In genomic region chr1:231418101-231418740, GRCh38 we compare ENCODE assay signal across 9 cellular contexts. TPM values are rescaled to one million over a fixed set of nuclear protein-coding genes. Genes with fewer than 3 reads are reported as not detected.
DNase-seq lines count a peak whose midpoint lies in the region; ATAC-seq and TF ChIP-seq lines count a peak whose summit lies in the region.
"Had no signal": no experiment of that assay in that cellular context is flagged by ENCODE, and none has a peak within 500 bp of the region (broad histone marks: within the 10 kb centered on the region; RNA-seq: fewer than 3 reads in every experiment).

No MANE protein-coding gene starts in this region.

- intact Hi-C loops in Right ventricle myocardium superior (cut with DNase I) = no loop called here

- no peak overlapping the region for H2BK120ac ChIP-seq in mesenchymal stem cell (ENCODE audit: low read depth, low read length)

- H2AK5ac ChIP-seq in mesenchymal stem cell (ENCODE audit: low read length, severe bottlenecking) = no peak overlapping the region

- WGBS in mesenchymal stem cell = 92% methylated on average over 1 of the region's 4 CpGs
- 58% methylated on average over 4 of the region's 4 CpGs for WGBS in urinary bladder

- H3K79me1 ChIP-seq in mesenchymal stem cell (replicated peaks; ENCODE audit: low read length, poor library complexity, severe bottlenecking) = peaks cover 3% of the 10 kb centered on the region

- DNase-seq in cardiac muscle cell (ENCODE audit: low read depth in 1 of 2, low spot score in 1 of 2) (no peak), Right ventricle myocardium superior (no peak), astrocyte of the cerebellum (ENCODE audit: low read depth) (no peak), mesenchymal stem cell (no peak), NCI-H526 (lab: John Stamatoyannopoulos, UW) (no peak), kidney glomerular epithelial cell (lab: John Stamatoyannopoulos, UW) (no peak), NCI-H146 (lab: John Stamatoyannopoulos, UW) (no peak)
- DNase-seq: retina had no signal

- H3K23ac ChIP-seq in mesenchymal stem cell (ENCODE audit: low read length in 2 of 2) = no peak overlapping the region

- no peak overlapping the region for H2BK15ac ChIP-seq in mesenchymal stem cell (ENCODE audit: low read depth, poor library complexity, severe bottlenecking)

- H3K9me3 ChIP-seq in cardiac muscle cell (ENCODE audit: low read depth) (no peaks in the 10 kb centered on the region), mesenchymal stem cell (ENCODE audit: control insufficient read depth, low read length) (no peaks in the 10 kb centered on the region)

- no peak overlapping the region for H3K4ac ChIP-seq in mesenchymal stem cell (ENCODE audit: low read depth in 1 of 2, low read length in 2 of 2)

- H3K36me3 ChIP-seq in cardiac muscle cell (no peaks in the 10 kb centered on the region), mesenchymal stem cell (ENCODE audit: control insufficient read depth in 1 of 2, insufficient read depth in 2 of 2, low read depth in 1 of 2, low read length in 2 of 2) (no peaks in the 10 kb centered on the region), urinary bladder (ENCODE audit: insufficient read depth) (no peaks in the 10 kb centered on the region)

- H3K4me3 ChIP-seq in cardiac muscle cell (peak overlapping the region; percentile 95), astrocyte of the cerebellum (ENCODE audit: low read depth, low read length) (peak overlapping the region; percentile 81), mesenchymal stem cell (ENCODE audit: insufficient read depth in 1 of 2, low read depth in 1 of 2, low read length in 2 of 2) (peak overlapping the region in 1 of 2 experiments; percentile 96), urinary bladder (ENCODE audit: low read depth, low read length) (peak overlapping the region; percentile 74)

- H3K4me1 ChIP-seq in cardiac muscle cell (ENCODE audit: low read depth) (peaks cover 53% of the 10 kb centered on the region), mesenchymal stem cell (ENCODE audit: control insufficient read depth, insufficient read depth, low read depth, low read length) (peaks cover 3% of the 10 kb centered on the region), urinary bladder (ENCODE audit: insufficient read depth) (peaks cover 2% of the 10 kb centered on the region)

- in situ Hi-C loops in astrocyte of the cerebellum (cut with HindIII; ENCODE audit: low sequenced_read_pairs) = no loop called here

- no peak overlapping the region for H2AFZ ChIP-seq in mesenchymal stem cell (ENCODE audit: low read depth, low read length)

- TF ChIP-seq CTCF in cardiac muscle cell (IDR thresholded peaks at IDR 0.05; ENCODE audit: low read depth, low read length) = no peak
- no peak for TF ChIP-seq CTCF in astrocyte of the cerebellum (IDR thresholded peaks at IDR 0.05; ENCODE audit: low read depth, low read length, missing control alignments)

- no peak overlapping the region for H2BK5ac ChIP-seq in mesenchymal stem cell (ENCODE audit: low read depth, low read length, poor library complexity, severe bottlenecking)

- no peak overlapping the region for H3K14ac ChIP-seq in mesenchymal stem cell (ENCODE audit: low read length in 2 of 2)

- H3K27ac ChIP-seq in cardiac muscle cell (no peak overlapping the region), mesenchymal stem cell (ENCODE audit: low read length, poor library complexity, severe bottlenecking) (no peak overlapping the region), urinary bladder (ENCODE audit: low read depth) (no peak overlapping the region)

- H4K91ac ChIP-seq in mesenchymal stem cell (ENCODE audit: low read length) = no peak overlapping the region

- H3K27me3 ChIP-seq in cardiac muscle cell = no peaks in the 10 kb centered on the region
- H3K27me3 ChIP-seq in mesenchymal stem cell (ENCODE audit: control insufficient read depth in 1 of 2, insufficient read depth in 1 of 2, low read length in 2 of 2) = no peaks in the 10 kb centered on the region

- H3K4me2 ChIP-seq in mesenchymal stem cell (ENCODE audit: low read length, poor library complexity, severe bottlenecking) = peak overlapping the region; percentile 54

- peak overlapping the region; percentile 96 for H3K9ac ChIP-seq in mesenchymal stem cell (ENCODE audit: low read length)

- no peak for ATAC-seq in Right ventricle myocardium superior (ENCODE audit: poor library complexity)

- H2BK12ac ChIP-seq in mesenchymal stem cell (ENCODE audit: low read length in 2 of 2) = no peak overlapping the region

- no peak overlapping the region for H4K8ac ChIP-seq in mesenchymal stem cell (ENCODE audit: low read length)

- H3K18ac ChIP-seq in mesenchymal stem cell (ENCODE audit: low read depth in 1 of 2, low read length in 2 of 2) = no peak overlapping the region

RNA-seq across cellular contexts. Expression of gene EGLN1, which starts 3.9 kb away (rescaled TPM):
- 67.6 and 81.8 TPM in 2 replicates for total RNA-seq in cardiac muscle cell
- polyA plus RNA-seq in cardiac muscle cell = 54.0 and 54.2 TPM in 2 replicates
- total RNA-seq in Right ventricle myocardium superior = 75.2 TPM
- polyA plus RNA-seq in mesenchymal stem cell (2013, experiment 1 of 2) = 15.8 TPM
- polyA plus RNA-seq in mesenchymal stem cell (2013, experiment 2 of 2) = 16.5 TPM
- 73.3 TPM for total RNA-seq in urinary bladder
- polyA plus RNA-seq in urinary bladder = 26.3 TPM
